8 cellular contexts compared by ENCODE assay signal in the genomic region with DNA sequence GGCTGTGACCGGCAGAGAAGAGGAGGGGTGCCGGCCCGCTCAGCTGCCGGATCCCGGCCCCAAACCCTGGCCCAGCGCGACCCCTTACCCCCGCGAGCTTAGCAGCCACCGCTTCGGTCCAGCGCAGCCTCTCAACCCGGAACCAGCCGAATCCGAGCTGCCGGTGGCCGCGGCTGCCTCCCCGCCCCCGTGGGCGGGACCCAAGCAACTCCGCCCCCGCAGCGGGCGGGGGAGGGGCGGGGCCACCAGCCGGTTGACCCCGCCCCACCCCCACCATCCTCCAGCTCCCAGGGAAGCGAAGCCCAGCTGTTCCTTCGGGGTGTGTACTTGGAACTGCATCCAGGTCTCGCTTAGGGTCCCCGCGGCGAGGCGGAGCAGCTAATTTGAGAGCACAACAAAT. TPM values are rescaled to one million over a fixed set of nuclear protein-coding genes. Genes with fewer than 3 reads are reported as not detected.
DNase-seq lines count a peak whose midpoint lies in the region; ATAC-seq and TF ChIP-seq lines count a peak whose summit lies in the region.

Gene TRIM62 (minus strand): TSS at position 138 of the 400 bp plus-strand sequence. CDS start 611 bp downstream, outside the sequence.

- H3K4me1 ChIP-seq in iPS-18a (ENCODE audit: control insufficient read depth, low read depth, low read length), result peaks cover 8% of the 10 kb centered on the region
- peaks cover 17% of the 10 kb centered on the region for H3K4me1 ChIP-seq in skeletal muscle satellite cell (ENCODE audit: control insufficient read depth, insufficient read depth, low read length)

- TF ChIP-seq CTCF in brain (conservative IDR thresholded peaks at IDR 0.05), result no peak

- H3K9me3 Mint-ChIP-seq in brain, result peaks cover 0 to 2% (median 0%) of the 10 kb centered on the region in 5 experiments

- peaks cover 67% of the 10 kb centered on the region for H3K4me1 Mint-ChIP-seq in brain

- no peaks in the 10 kb centered on the region for H3K36me3 Mint-ChIP-seq in brain

- H3K36me3 ChIP-seq in iPS-18a (ENCODE audit: control insufficient read depth, low read depth, low read length) (no peaks in the 10 kb centered on the region), skeletal muscle satellite cell (ENCODE audit: insufficient read depth, low read length) (no peaks in the 10 kb centered on the region)

- H3K27ac ChIP-seq in iPS-18a (ENCODE audit: low read length), result no peak within 1 kb of the TSS

- no peaks in the 10 kb centered on the region for H3K9me3 ChIP-seq in iPS-18a (ENCODE audit: control insufficient read depth, low read depth, low read length)
- no peaks in the 10 kb centered on the region for H3K9me3 ChIP-seq in skeletal muscle satellite cell (replicated peaks; ENCODE audit: low read length)

- H3K27me3 Mint-ChIP-seq in brain, result peaks cover 12% of the 10 kb centered on the region

- H3K4me3 ChIP-seq in iPS-18a (ENCODE audit: low read length) (peak within 1 kb of the TSS; percentile 65), skeletal muscle satellite cell (ENCODE audit: low read length) (peak within 1 kb of the TSS; percentile 82)

- ATAC-seq in HG02840 (IDR thresholded peaks at IDR 0.05; ENCODE audit: low FRiP score, unreplicated experiment) (peak; percentile 48), GM18870 (IDR thresholded peaks at IDR 0.05; ENCODE audit: unreplicated experiment) (no peak)

- H3K4me3 Mint-ChIP-seq in brain, result peak within 1 kb of the TSS; percentile 83 to 92 (median 90)

- no peaks in the 10 kb centered on the region for H3K27me3 ChIP-seq in iPS-18a (ENCODE audit: control insufficient read depth, insufficient read depth, low read length)
- peaks cover 23% of the 10 kb centered on the region for H3K27me3 ChIP-seq in skeletal muscle satellite cell (ENCODE audit: control insufficient read depth, insufficient read depth, low read length)

- H3K9ac ChIP-seq in iPS-18a (ENCODE audit: low read length) (no peak within 1 kb of the TSS), skeletal muscle satellite cell (ENCODE audit: low read depth, low read length) (peak within 1 kb of the TSS; percentile 54)

- peak within 1 kb of the TSS; percentile 94 for H3K4me2 ChIP-seq in skeletal muscle satellite cell (ENCODE audit: low read length)

- DNase-seq in ELF-1 (ENCODE audit: low read depth, low spot score), result peak; percentile 90
- peak; percentile 50 for DNase-seq in NCI-H2029 treated with DMSO at 0.1 percent for 48 hours (lab: John Stamatoyannopoulos, UW)
- peak; percentile 86 for DNase-seq in UCSD-AML1 (lab: John Stamatoyannopoulos, UW; ENCODE audit: unreplicated experiment)

- H3K27ac Mint-ChIP-seq in brain, result peak within 1 kb of the TSS; percentile 74 to 93 (median 90)

RNA-seq across cellular contexts. Expression of gene TRIM62, which starts in this region (rescaled TPM):
- 24.2 TPM for polyA plus RNA-seq in brain (ENCODE audit: insufficient read depth, low read depth, low replicate concordance)
- 1.0 and 1.5 TPM in 2 replicates for total RNA-seq in skeletal muscle satellite cell (2012; rRNA removed)
